ENCODE assay signal across 8 cellular contexts in the genomic region with DNA sequence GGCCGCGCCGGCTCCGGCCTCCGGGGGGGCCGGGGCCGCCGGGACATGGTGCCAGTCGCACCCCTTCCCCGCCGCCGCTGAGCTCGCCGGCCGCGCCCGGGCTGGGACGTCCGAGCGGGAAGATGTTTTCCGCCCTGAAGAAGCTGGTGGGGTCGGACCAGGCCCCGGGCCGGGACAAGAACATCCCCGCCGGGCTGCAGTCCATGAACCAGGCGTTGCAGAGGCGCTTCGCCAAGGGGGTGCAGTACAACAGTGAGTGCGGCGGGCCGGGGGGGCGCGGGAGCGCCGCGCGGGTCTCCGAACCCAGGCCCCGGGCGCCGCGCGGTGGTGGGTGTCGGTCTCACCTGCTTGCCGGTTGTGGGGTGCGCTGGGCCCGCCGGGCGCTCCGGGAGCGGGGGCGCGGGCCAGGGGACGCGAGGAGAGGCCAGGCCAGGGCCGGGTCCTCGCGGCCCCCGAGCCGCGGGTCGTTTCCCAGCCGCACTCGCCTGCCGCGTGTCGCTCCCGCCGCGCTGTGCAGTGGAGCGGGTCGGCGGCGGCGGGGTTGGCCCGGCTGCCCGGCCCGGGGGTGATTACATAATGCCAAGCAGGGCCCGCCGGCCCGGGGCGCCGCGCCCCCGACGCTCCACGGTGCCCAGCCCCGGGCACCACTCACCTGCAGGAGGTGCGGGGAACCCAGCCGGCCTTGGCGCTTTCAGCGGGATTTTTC. TPM values are rescaled to one million over a fixed set of nuclear protein-coding genes. Genes with fewer than 3 reads are reported as not detected.
DNase-seq lines count a peak whose midpoint lies in the region; ATAC-seq and TF ChIP-seq lines count a peak whose summit lies in the region.

No MANE protein-coding gene starts in this region.

- ATAC-seq in HG02943 (IDR thresholded peaks at IDR 0.05; ENCODE audit: low read depth, unreplicated experiment) (peak; percentile 21), SK-N-SH treated with all-trans-retinoic acid at 6 μM for 48 hours (peak; percentile 14)

- intact Hi-C loops in MCF 10A (cut with micrococcal nuclease): no loop called here

- no peaks in the 10 kb centered on the region for H3K27me3 ChIP-seq in layer of hippocampus (ENCODE audit: control insufficient read depth, insufficient read depth, low read length)

- H3K4me3 Mint-ChIP-seq in MCF 10A (ENCODE audit: unreplicated experiment): peak overlapping the region; percentile 76

- POLR2A ChIA-PET in MCF 10A (lab: Yijun Ruan, JAX): interaction anchor here (0.5 to 5.6 kb wide), 19 partner anchors 8 to 321 kb away, joined by 3 to 33 read pairs (median 5); a partner anchor contains a TSS

- H3K4me1 Mint-ChIP-seq in MCF 10A (ENCODE audit: insufficient read depth, unreplicated experiment): no peaks in the 10 kb centered on the region

- H3K27ac ChIP-seq in layer of hippocampus (ENCODE audit: low read depth, low read length): peak overlapping the region; percentile 62

- H3K9me3 Mint-ChIP-seq in MCF 10A (ENCODE audit: unreplicated experiment): no peaks in the 10 kb centered on the region

- CTCF ChIA-PET in MCF 10A (lab: Yijun Ruan, JAX): interaction anchor here (0.6 to 2.8 kb wide), 5 partner anchors 34 to 387 kb away, joined by 3 to 8 read pairs (median 4); a partner anchor contains a TSS

- peaks cover 30% of the 10 kb centered on the region for H3K36me3 Mint-ChIP-seq in MCF 10A (ENCODE audit: insufficient read depth, unreplicated experiment)

- DNase-seq in DMS53 (lab: John Stamatoyannopoulos, UW) (peak; percentile 65), DMS53 treated with DMSO at 0.1 percent for 48 hours (lab: John Stamatoyannopoulos, UW; ENCODE audit: unreplicated experiment) (no peak), MCF 10A (ENCODE audit: unreplicated experiment) (no peak), pons (ENCODE audit: low spot score) (no peak)
- DNase-seq in stimulated activated CD8-positive, alpha-beta memory T cell treated with anti-CD3 and anti-CD28 coated beads, Interleukin-15, amount 100 ng/mL, for 24 hours (ENCODE audit: low read depth): peak; percentile 16

- TF ChIP-seq CTCF in MCF 10A (IDR thresholded peaks at IDR 0.05; ENCODE audit: unreplicated experiment): no peak

- H3K27me3 Mint-ChIP-seq in MCF 10A (ENCODE audit: insufficient read depth, unreplicated experiment): no peaks in the 10 kb centered on the region

- no TSS peak for BruUV-seq in MCF 10A (replicated peaks; lab: Mats Ljungman, UMichigan)

- no peak overlapping the region for H3K27ac Mint-ChIP-seq in MCF 10A (ENCODE audit: low read depth, unreplicated experiment)

TF ChIP-seq in SK-N-SH treated with all-trans-retinoic acid at 6 μM for 48 hours, 23 proteins besides CTCF, POLR2A, EP300 and RAD21:
- TF ChIP-seq SNAI2 (CRISPR knock-in tag; IDR thresholded peaks at IDR 0.05): no peak
- TF ChIP-seq, protein P1, sequence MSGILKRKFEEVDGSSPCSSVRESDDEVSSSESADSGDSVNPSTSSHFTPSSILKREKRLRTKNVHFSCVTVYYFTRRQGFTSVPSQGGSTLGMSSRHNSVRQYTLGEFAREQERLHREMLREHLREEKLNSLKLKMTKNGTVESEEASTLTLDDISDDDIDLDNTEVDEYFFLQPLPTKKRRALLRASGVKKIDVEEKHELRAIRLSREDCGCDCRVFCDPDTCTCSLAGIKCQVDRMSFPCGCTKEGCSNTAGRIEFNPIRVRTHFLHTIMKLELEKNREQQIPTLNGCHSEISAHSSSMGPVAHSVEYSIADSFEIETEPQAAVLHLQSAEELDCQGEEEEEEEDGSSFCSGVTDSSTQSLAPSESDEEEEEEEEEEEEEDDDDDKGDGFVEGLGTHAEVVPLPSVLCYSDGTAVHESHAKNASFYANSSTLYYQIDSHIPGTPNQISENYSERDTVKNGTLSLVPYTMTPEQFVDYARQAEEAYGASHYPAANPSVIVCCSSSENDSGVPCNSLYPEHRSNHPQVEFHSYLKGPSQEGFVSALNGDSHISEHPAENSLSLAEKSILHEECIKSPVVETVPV (CRISPR knock-in tag; IDR thresholded peaks at IDR 0.05): no peak

RNA-seq across cellular contexts. Expression of a gene that starts 0.5 kb away (rescaled TPM):
- total RNA-seq in MCF 10A (2022): 77.8 and 84.2 TPM in 2 replicates

RNA-seq across cellular contexts. Expression of a gene that starts 12.1 kb away (rescaled TPM):
- 0.26 and 1.3 TPM in 2 replicates for total RNA-seq in MCF 10A (2022)

RNA-seq across cellular contexts. Expression of a gene that starts 17.1 kb away (rescaled TPM):
- total RNA-seq in MCF 10A (2022): 56.0 and 70.4 TPM in 2 replicates

RNA-seq across cellular contexts. Expression of a gene that starts 34.0 kb away (rescaled TPM):
- 5.6 and 5.7 TPM in 2 replicates for total RNA-seq in MCF 10A (2022)

RNA-seq across cellular contexts. Expression of a gene that starts 41.0 kb away (rescaled TPM):
- 173 and 193 TPM in 2 replicates for total RNA-seq in MCF 10A (2022)

Comparison
In these comparisons a context has a peak if more than half of its experiments do, and no peak if none do; other contexts are left out.
1. DNase-seq: peak in DMS53 (single experiment) and stimulated activated CD8-positive, alpha-beta memory T cell treated with anti-CD3 and anti-CD28 coated beads, Interleukin-15, amount 100 ng/mL, for 24 hours (single experiment); none in DMS53 treated with DMSO at 0.1 percent for 48 hours (single experiment), MCF 10A (single experiment) and pons (single experiment).